8 cellular contexts compared by ENCODE assay signal in genomic region chr2:43637030-43637803, GRCh38. TPM values are rescaled to one million over a fixed set of nuclear protein-coding genes. Genes with fewer than 3 reads are reported as not detected.
A peak's percentile ranks its signal among the peaks of the same experiment; 100 is the strongest.
DNase-seq lines count a peak whose midpoint lies in the region; ATAC-seq and TF ChIP-seq lines count a peak whose summit lies in the region.

Gene PLEKHH2, plus strand, starts transcription at chr2:43637260. Its CDS starts 7,414 bp downstream, at chr2:43644674.

- peak; percentile 96 for ATAC-seq in HG03378 (IDR thresholded peaks at IDR 0.05; ENCODE audit: unreplicated experiment)

- no peak within 1 kb of the TSS for H3K27ac ChIP-seq in ectodermal cell (ENCODE audit: insufficient read depth, low read depth, low read length, poor library complexity, severe bottlenecking)

- no peaks in the 10 kb centered on the region for H3K36me3 ChIP-seq in ectodermal cell (ENCODE audit: control insufficient read depth, insufficient read depth, low read length)

- WGBS in ectodermal cell, 2 experiments: 1% methylated on average over 75 of the region's 75 CpGs
- 0 to 1% methylated on average over 20 to 55 of the region's 75 CpGs for WGBS in lower leg skin, 2 donors

- intact Hi-C loops in lower leg skin (cut with DNase I; ENCODE audit: low total_unique reads): no loop called here

- peaks cover 13% of the 10 kb centered on the region for H3K4me1 Mint-ChIP-seq in activated CD4-positive, alpha-beta memory T cell treated with anti-CD3 and anti-CD28 coated beads, Interleukin-2, amount 10 ng/mL, durations not matched to agents 7 days and 5 days

- peak within 1 kb of the TSS; percentile 42 for H3K27ac Mint-ChIP-seq in activated CD4-positive, alpha-beta memory T cell treated with anti-CD3 and anti-CD28 coated beads, Interleukin-2, amount 10 ng/mL, durations not matched to agents 7 days and 5 days

- peaks cover 9% of the 10 kb centered on the region for H3K4me1 ChIP-seq in ectodermal cell (ENCODE audit: control insufficient read depth, insufficient read depth, low read length)

- H3K9me3 ChIP-seq in ectodermal cell (ENCODE audit: control insufficient read depth, low read length): no peaks in the 10 kb centered on the region

- peaks cover 15% of the 10 kb centered on the region for H3K27me3 ChIP-seq in ectodermal cell (ENCODE audit: control insufficient read depth, insufficient read depth, low read length, poor library complexity, severe bottlenecking)

- peaks cover 45% of the 10 kb centered on the region for H3K27me3 Mint-ChIP-seq in activated CD4-positive, alpha-beta memory T cell treated with anti-CD3 and anti-CD28 coated beads, Interleukin-2, amount 10 ng/mL, durations not matched to agents 7 days and 5 days

- peak in 1 of 2 donors; percentile 41 for TF ChIP-seq POLR2A in lower leg skin (IDR thresholded peaks at IDR 0.05)

- CTCF ChIA-PET in activated CD4-positive, alpha-beta memory T cell treated with anti-CD3 and anti-CD28 coated beads, Interleukin-2, amount 10 ng/mL, durations not matched to agents 7 days and 5 days (lab: Charles Lee): interaction anchor here (0.7 to 1.4 kb wide), 3 partner anchors 29 to 60 kb away, joined by 3 to 4 read pairs (median 3); no protein-coding TSS in a partner anchor

- H3K9me3 Mint-ChIP-seq in activated CD4-positive, alpha-beta memory T cell treated with anti-CD3 and anti-CD28 coated beads, Interleukin-2, amount 10 ng/mL, durations not matched to agents 7 days and 5 days: no peaks in the 10 kb centered on the region

- H3K4me3 ChIP-seq in AG09309 (ENCODE audit: control insufficient read depth, low read depth, low read length): peak within 1 kb of the TSS; percentile 80
- peak within 1 kb of the TSS; percentile 71 for H3K4me3 ChIP-seq in ectodermal cell (ENCODE audit: insufficient read depth, low read depth, low read length)
- H3K4me3 ChIP-seq in lower leg skin (ENCODE audit: low read depth, poor library complexity, severe bottlenecking): peak within 1 kb of the TSS; percentile 97

- POLR2A ChIA-PET in activated CD4-positive, alpha-beta memory T cell treated with anti-CD3 and anti-CD28 coated beads, Interleukin-2, amount 10 ng/mL, durations not matched to agents 7 days and 5 days (lab: Charles Lee): interaction anchor here (1.0 to 1.4 kb wide), 4 partner anchors 40 to 827 kb away, joined by 3 to 4 read pairs (median 3); partner anchors contain the start of gene THADA

- H3K36me3 Mint-ChIP-seq in activated CD4-positive, alpha-beta memory T cell treated with anti-CD3 and anti-CD28 coated beads, Interleukin-2, amount 10 ng/mL, durations not matched to agents 7 days and 5 days (ENCODE audit: low read depth): no peaks in the 10 kb centered on the region

- H3K4me3 Mint-ChIP-seq in activated CD4-positive, alpha-beta memory T cell treated with anti-CD3 and anti-CD28 coated beads, Interleukin-2, amount 10 ng/mL, durations not matched to agents 7 days and 5 days: peak within 1 kb of the TSS; percentile 77

- DNase-seq in AG09309 (ENCODE audit: low read depth) (peak; percentile 60), GM19238 (ENCODE audit: insufficient read length, low spot score) (peak; percentile 68), NCI-H524 treated with DMSO at 0.1 percent for 48 hours (lab: John Stamatoyannopoulos, UW) (peak; percentile 8), lower leg skin (ENCODE audit: low spot score in 2 of 2) (peak; percentile 91 to 98)
- DNase-seq in activated CD4-positive, alpha-beta memory T cell treated with anti-CD3 and anti-CD28 coated beads, Interleukin-2, amount 10 ng/mL, durations not matched to agents 7 days and 5 days: peak; percentile 87
- DNase-seq in stimulated activated CD4-positive, alpha-beta T cell treated with anti-CD3 and anti-CD28 coated beads, Interleukin-4, amount 100 ng/mL, for 1 hour: peak; percentile 90

- no peak for TF ChIP-seq CTCF in AG09309 (IDR thresholded peaks at IDR 0.05; ENCODE audit: control insufficient read depth, insufficient read depth, low read depth, low read length, missing control alignments)
- TF ChIP-seq CTCF in lower leg skin (IDR thresholded peaks at IDR 0.05): no peak

RNA-seq across cellular contexts. Expression of gene PLEKHH2, which starts in this region (rescaled TPM):
- under 1 TPM; 0.35 to 0.48 TPM for total RNA-seq in activated CD4-positive, alpha-beta memory T cell treated with anti-CD3 and anti-CD28 coated beads, Interleukin-2, amount 10 ng/mL, durations not matched to agents 7 days and 5 days
- 4.1 TPM for polyA plus RNA-seq in ectodermal cell (2013, experiment 1 of 4)
- polyA plus RNA-seq in ectodermal cell (2013, experiment 2 of 4): 5.8 TPM
- 3.9 TPM for polyA plus RNA-seq in ectodermal cell (2013, experiment 3 of 4)
- polyA plus RNA-seq in ectodermal cell (2013, experiment 4 of 4): 4.8 TPM
- 10 to 100 TPM; 10.4 to 17.6 (median 15.4) TPM for total RNA-seq in lower leg skin

Comparison
In these comparisons a context has a peak if more than half of its experiments do, and no peak if none do; other contexts are left out.
1. RNA of gene PLEKHH2 (total RNA-seq): 10.4 to 17.6 TPM in lower leg skin; 0.35 to 0.48 TPM in activated CD4-positive, alpha-beta memory T cell treated with anti-CD3 and anti-CD28 coated beads, Interleukin-2, amount 10 ng/mL, durations not matched to agents 7 days and 5 days; every median in the first group is over 4 times any median in the second.
2. Peak in DNase-seq in activated CD4-positive, alpha-beta memory T cell treated with anti-CD3 and anti-CD28 coated beads, Interleukin-2, amount 10 ng/mL, durations not matched to agents 7 days and 5 days; RNA of the gene not detected or under 1 TPM.
3. DNase-seq: peak in every context shown above with its lines; median percentile 94 in lower leg skin; 90 in stimulated activated CD4-positive, alpha-beta T cell treated with anti-CD3 and anti-CD28 coated beads, Interleukin-4, amount 100 ng/mL, for 1 hour; 87 in activated CD4-positive, alpha-beta memory T cell treated with anti-CD3 and anti-CD28 coated beads, Interleukin-2, amount 10 ng/mL, durations not matched to agents 7 days and 5 days; 68 in GM19238; 60 in AG09309; 8 in NCI-H524 treated with DMSO at 0.1 percent for 48 hours.
4. Peak in every context shown above with its lines, with median percentiles within 50 percentile points of each other: H3K4me3 ChIP-seq.